In the genomic region with DNA sequence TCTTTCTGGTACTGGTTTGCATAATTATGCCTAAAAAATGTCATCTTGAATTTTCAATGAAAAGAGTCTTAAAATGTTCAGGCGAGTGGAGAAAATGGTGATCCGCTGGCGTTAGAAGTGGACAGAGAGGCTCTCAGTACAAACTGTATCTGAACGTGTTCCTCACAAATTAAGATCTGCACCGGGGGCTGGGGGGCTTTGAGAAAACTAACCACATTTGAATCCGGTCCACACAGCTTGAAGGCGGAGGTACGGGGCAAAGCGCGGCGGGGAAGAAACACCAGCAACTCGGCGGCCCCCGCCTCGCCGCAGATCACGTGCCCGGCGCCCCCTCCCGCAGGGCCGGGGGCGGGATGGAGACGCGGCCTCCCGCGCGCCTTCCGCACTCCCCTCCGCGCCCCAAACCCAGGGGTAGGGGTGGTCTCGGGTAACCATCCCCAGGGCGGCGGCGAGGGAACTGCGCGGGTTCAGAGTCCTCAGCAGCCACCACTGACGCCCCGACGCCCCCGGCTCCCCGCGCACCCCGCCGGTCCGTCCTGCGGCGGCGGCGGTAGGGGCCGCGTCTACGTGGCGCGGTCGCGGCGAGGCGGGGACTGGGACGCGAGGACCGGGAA, we compare ENCODE assay signal across 8 cellular contexts. TPM values are rescaled to one million over a fixed set of nuclear protein-coding genes. Genes with fewer than 3 reads are reported as not detected.
DNase-seq lines count a peak whose midpoint lies in the region; ATAC-seq and FAIRE-seq lines count a peak whose summit lies in the region.

No MANE protein-coding gene starts in this region.

- H3K79me2 ChIP-seq in mesendoderm (ENCODE audit: control insufficient read depth, insufficient read depth, low read length), result peaks cover 2% of the 10 kb centered on the region

- H2BK5ac ChIP-seq in mesendoderm (ENCODE audit: low read length), result no peak overlapping the region

- H3K4me1 ChIP-seq in mesendoderm (ENCODE audit: control insufficient read depth, low read depth, low read length), result no peaks in the 10 kb centered on the region

- peak overlapping the region; percentile 99 for H3K18ac ChIP-seq in mesendoderm (ENCODE audit: low read length)

- H4K8ac ChIP-seq in mesendoderm (ENCODE audit: low read depth, low read length), result peak overlapping the region; percentile 98

- no CpG with 5 or more reads among the region's 61 CpGs for WGBS in mesendoderm (ENCODE audit: extremely low coverage, insufficient coverage, low lambda C conversion rate)

- H2BK120ac ChIP-seq in mesendoderm (ENCODE audit: low read depth, low read length), result peak overlapping the region; percentile 94

- no peaks in the 10 kb centered on the region for H3K9me3 ChIP-seq in KOPT-K1 (ENCODE audit: insufficient read depth, low read length, poor library complexity, severe bottlenecking)

- H3K56ac ChIP-seq in mesendoderm (ENCODE audit: low read length), result peak overlapping the region; percentile 85

- no peak for FAIRE-seq in RCC 7860 (lab: Jason Lieb, UNC)

- no peak overlapping the region for H2BK15ac ChIP-seq in mesendoderm (replicated peaks; ENCODE audit: low read depth)

- peaks cover 3% of the 10 kb centered on the region for H3K79me1 ChIP-seq in mesendoderm (ENCODE audit: low read length)

- H3K23ac ChIP-seq in mesendoderm (ENCODE audit: low read length), result no peak overlapping the region

- H3K4me3 ChIP-seq in mesendoderm (ENCODE audit: low read length), result peak overlapping the region; percentile 56

- H3K27ac ChIP-seq in KOPT-K1 (ENCODE audit: low read depth, low read length, poor library complexity, severe bottlenecking), result peak overlapping the region; percentile 69
- peak overlapping the region; percentile 98 for H3K27ac ChIP-seq in mesendoderm (ENCODE audit: low read depth, low read length)

- peaks cover 25% of the 10 kb centered on the region for H3K36me3 ChIP-seq in KOPT-K1 (ENCODE audit: insufficient read depth, low read length)
- no peaks in the 10 kb centered on the region for H3K36me3 ChIP-seq in mesendoderm (ENCODE audit: control insufficient read depth, insufficient read depth, low read length)

- H3K9ac ChIP-seq in mesendoderm (ENCODE audit: low read length), result peak overlapping the region; percentile 76

- H2AK5ac ChIP-seq in mesendoderm (ENCODE audit: low read length), result no peak overlapping the region

- peak; percentile 21 for ATAC-seq in GM21423 (IDR thresholded peaks at IDR 0.05; ENCODE audit: unreplicated experiment)

- H3K27me3 ChIP-seq in mesendoderm (ENCODE audit: insufficient read depth, low read length, poor library complexity), result no peaks in the 10 kb centered on the region

- no peak overlapping the region for H4K5ac ChIP-seq in mesendoderm (ENCODE audit: low read length)

- peak overlapping the region; percentile 45 for H3K4me2 ChIP-seq in mesendoderm (ENCODE audit: low read length)

- H3K4ac ChIP-seq in mesendoderm (ENCODE audit: low read depth, low read length), result peak overlapping the region; percentile 85

- DNase-seq in CD1c-positive myeloid dendritic cell (ENCODE audit: extremely low spot score) (peak; percentile 49), mesendoderm (peak; percentile 33), RCC 7860 (ENCODE audit: low spot score) (no peak)
- DNase-seq in activated CD4-positive, alpha-beta T cell treated with anti-CD3 and anti-CD28 coated beads for 48 hours, result peak; percentile 54
- DNase-seq in effector CD4-positive, alpha-beta T cell, result peak; percentile 48
- peak; percentile 11 to 19 for DNase-seq in stimulated activated CD8-positive, alpha-beta memory T cell treated with anti-CD3 and anti-CD28 coated beads, Interleukin-7, amount 100 ng/mL, for 1 hour (ENCODE audit: low read depth in 2 of 2)

RNA-seq across cellular contexts. Expression of a gene that starts 0.5 kb away (rescaled TPM):
- 7.8 TPM for polyA plus RNA-seq in mesendoderm (2013, experiment 1 of 2)
- polyA plus RNA-seq in mesendoderm (2013, experiment 2 of 2), result 8.8 TPM
